ENCODE assay signal across 12 cellular contexts in the genomic region with DNA sequence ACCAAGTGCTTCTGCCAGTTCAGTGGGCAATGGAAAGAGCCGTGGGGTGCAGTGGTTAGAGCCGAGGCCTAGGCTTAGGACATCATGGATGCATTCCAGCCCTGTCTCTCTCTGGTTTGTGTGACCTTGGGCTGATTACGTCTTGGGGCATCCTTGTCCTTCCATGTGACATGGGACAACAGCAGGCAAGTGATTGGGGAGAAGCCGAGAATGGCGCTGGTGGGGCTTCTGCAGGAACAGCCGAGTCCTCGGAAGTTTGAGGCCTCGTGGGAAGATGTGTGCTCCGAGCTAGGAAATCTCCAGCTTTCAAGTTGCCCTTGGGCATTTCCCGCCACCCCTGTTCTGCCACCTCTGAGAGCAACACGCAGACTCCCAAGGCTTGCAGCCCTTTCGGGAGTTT. TPM values are rescaled to one million over a fixed set of nuclear protein-coding genes. Genes with fewer than 3 reads are reported as not detected.
DNase-seq lines count a peak whose midpoint lies in the region; ATAC-seq and TF ChIP-seq lines count a peak whose summit lies in the region.
"Had no signal": no experiment of that assay in that cellular context is flagged by ENCODE, and none has a peak within 500 bp of the region (broad histone marks: within the 10 kb centered on the region; RNA-seq: fewer than 3 reads in every experiment).

No MANE protein-coding gene starts in this region.

- peaks cover 17% of the 10 kb centered on the region for H3K79me2 ChIP-seq in neural cell (replicated peaks; ENCODE audit: insufficient read depth, low read length)

- no peak for ATAC-seq in WTC11
- no peak for ATAC-seq in gastroesophageal sphincter
- ATAC-seq in CD4-positive, alpha-beta T cell (ENCODE audit: poor library complexity): no peak
- ATAC-seq in HG03175 (IDR thresholded peaks at IDR 0.05; ENCODE audit: unreplicated experiment): no peak
- no peak for ATAC-seq in GM18909 (IDR thresholded peaks at IDR 0.05; ENCODE audit: poor library complexity, unreplicated experiment)
- ATAC-seq: HepG2 had no signal

- no peak for TF ChIP-seq POLR2A in gastroesophageal sphincter (IDR thresholded peaks at IDR 0.05)

- peaks cover 74% of the 10 kb centered on the region for H3K4me1 Mint-ChIP-seq in WTC11
- H3K4me1 Mint-ChIP-seq in CD4-positive, alpha-beta T cell (ENCODE audit: low read depth): peaks cover 35% of the 10 kb centered on the region

- TF ChIP-seq RAD21 in neural cell (conservative IDR thresholded peaks at IDR 0.05): no peak

- no peak overlapping the region for H3K4me3 ChIP-seq in gastroesophageal sphincter
- no peak overlapping the region for H3K4me3 ChIP-seq in neural cell (ENCODE audit: low read length)
- H3K4me3 ChIP-seq: MG63 had no signal

- no peak for TF ChIP-seq EP300 in gastroesophageal sphincter (IDR thresholded peaks at IDR 0.05)
- no peak for TF ChIP-seq EP300 in neural cell (conservative IDR thresholded peaks at IDR 0.05; ENCODE audit: poor library complexity, severe bottlenecking)

- H3K27me3 ChIP-seq in gastroesophageal sphincter (no peaks in the 10 kb centered on the region), neural cell (ENCODE audit: insufficient read depth, low read depth, low read length) (no peaks in the 10 kb centered on the region)
- H3K27me3 ChIP-seq in CD4-positive, alpha-beta T cell (ENCODE audit: control insufficient read depth, insufficient read depth, low read length): no peaks in the 10 kb centered on the region
- H3K27me3 ChIP-seq: BE2C, MG63 had no signal

- no peaks in the 10 kb centered on the region for H3K9me3 Mint-ChIP-seq in WTC11
- H3K9me3 Mint-ChIP-seq in CD4-positive, alpha-beta T cell: no peaks in the 10 kb centered on the region

- no peak overlapping the region for H3K4me2 ChIP-seq in neural cell (ENCODE audit: low read length)
- H3K4me2 ChIP-seq: KMS-11 had no signal

- no peak overlapping the region for H3K27ac Mint-ChIP-seq in WTC11
- H3K27ac Mint-ChIP-seq in CD4-positive, alpha-beta T cell: no peak overlapping the region

- no peaks in the 10 kb centered on the region for H3K9me2 ChIP-seq in neural cell (ENCODE audit: insufficient read depth, low read length)

- no peak overlapping the region for H3K9ac ChIP-seq in neural cell (ENCODE audit: low read length)
- H3K9ac ChIP-seq: KMS-11 had no signal

- POLR2A ChIA-PET in WTC11 (lab: Charles Lee): no interaction called here
- POLR2A ChIA-PET in CD4-positive, alpha-beta T cell (lab: Charles Lee): no interaction called here

- H2AFZ ChIP-seq in neural cell (ENCODE audit: low read depth, low read length): no peak overlapping the region

- 47 to 71% methylated on average over 3 to 6 of the region's 12 CpGs for WGBS in gastroesophageal sphincter (ENCODE audit: low coverage in 1 of 2), 2 donors

- H3K4me3 Mint-ChIP-seq in WTC11: no peak overlapping the region
- no peak overlapping the region for H3K4me3 Mint-ChIP-seq in CD4-positive, alpha-beta T cell

- peaks cover 14 to 92% (median 51%) of the 10 kb centered on the region in 3 donors for H3K4me1 ChIP-seq in gastroesophageal sphincter

- DNase-seq in WTC11 (ENCODE audit: low spot score) (peak; percentile 9), NCI-H2081 (lab: John Stamatoyannopoulos, UW) (no peak)
- DNase-seq in CD4-positive, alpha-beta T cell: no peak
- DNase-seq: BE2C, MG63, NCI-H1105 had no signal

- intact Hi-C loops in CD4-positive, alpha-beta T cell (cut with DNase I, micrococcal nuclease): no loop called here

- H4K20me1 ChIP-seq in neural cell (ENCODE audit: insufficient read depth): no peaks in the 10 kb centered on the region

- H3K9me3 ChIP-seq in gastroesophageal sphincter (no peaks in the 10 kb centered on the region), neural cell (ENCODE audit: low read length) (no peaks in the 10 kb centered on the region)
- H3K9me3 ChIP-seq in CD4-positive, alpha-beta T cell (ENCODE audit: control insufficient read depth, low read length): no peaks in the 10 kb centered on the region
- H3K9me3 ChIP-seq: BE2C, MG63 had no signal

- no peaks in the 10 kb centered on the region for H3F3A ChIP-seq in neural cell (ENCODE audit: insufficient read depth, low read length, poor library complexity, severe bottlenecking)

- peaks cover 5% of the 10 kb centered on the region for H3K27me3 Mint-ChIP-seq in WTC11 (ENCODE audit: low read depth)
- no peaks in the 10 kb centered on the region for H3K27me3 Mint-ChIP-seq in CD4-positive, alpha-beta T cell

- H3K27ac ChIP-seq in gastroesophageal sphincter (peak overlapping the region; percentile 54 to 86 (median 84)), neural cell (ENCODE audit: low read length) (peak overlapping the region; percentile 60)
- no peak overlapping the region for H3K27ac ChIP-seq in CD4-positive, alpha-beta T cell (ENCODE audit: low read depth, low read length)
- H3K27ac ChIP-seq: KMS-11 had no signal

- TF ChIP-seq CTCF in WTC11 (IDR thresholded peaks at IDR 0.05) (no peak), gastroesophageal sphincter (IDR thresholded peaks at IDR 0.05) (no peak), neural cell (IDR thresholded peaks at IDR 0.05; ENCODE audit: poor library complexity, severe bottlenecking) (no peak)
- no peak for TF ChIP-seq CTCF in CD4-positive, alpha-beta T cell (IDR thresholded peaks at IDR 0.05)

- CTCF ChIA-PET in WTC11 (lab: Charles Lee): no interaction called here
- CTCF ChIA-PET in CD4-positive, alpha-beta T cell (lab: Charles Lee): no interaction called here

- H3K36me3 ChIP-seq in gastroesophageal sphincter (no peaks in the 10 kb centered on the region), neural cell (ENCODE audit: insufficient read depth, low read length) (no peaks in the 10 kb centered on the region)
- H3K36me3 ChIP-seq: BE2C, MG63 had no signal

- H3K36me3 Mint-ChIP-seq in WTC11: peaks cover 4% of the 10 kb centered on the region
- H3K36me3 Mint-ChIP-seq in CD4-positive, alpha-beta T cell (ENCODE audit: low read depth): no peaks in the 10 kb centered on the region

TF ChIP-seq in WTC11, 78 proteins besides CTCF, POLR2A, EP300 and RAD21 (continues in another document):
- TF ChIP-seq HMGA2 (CRISPR knock-in tag; IDR thresholded peaks at IDR 0.05): no peak
- no peak for TF ChIP-seq SMAD4 (CRISPR knock-in tag; IDR thresholded peaks at IDR 0.05)
- TF ChIP-seq, protein P1, sequence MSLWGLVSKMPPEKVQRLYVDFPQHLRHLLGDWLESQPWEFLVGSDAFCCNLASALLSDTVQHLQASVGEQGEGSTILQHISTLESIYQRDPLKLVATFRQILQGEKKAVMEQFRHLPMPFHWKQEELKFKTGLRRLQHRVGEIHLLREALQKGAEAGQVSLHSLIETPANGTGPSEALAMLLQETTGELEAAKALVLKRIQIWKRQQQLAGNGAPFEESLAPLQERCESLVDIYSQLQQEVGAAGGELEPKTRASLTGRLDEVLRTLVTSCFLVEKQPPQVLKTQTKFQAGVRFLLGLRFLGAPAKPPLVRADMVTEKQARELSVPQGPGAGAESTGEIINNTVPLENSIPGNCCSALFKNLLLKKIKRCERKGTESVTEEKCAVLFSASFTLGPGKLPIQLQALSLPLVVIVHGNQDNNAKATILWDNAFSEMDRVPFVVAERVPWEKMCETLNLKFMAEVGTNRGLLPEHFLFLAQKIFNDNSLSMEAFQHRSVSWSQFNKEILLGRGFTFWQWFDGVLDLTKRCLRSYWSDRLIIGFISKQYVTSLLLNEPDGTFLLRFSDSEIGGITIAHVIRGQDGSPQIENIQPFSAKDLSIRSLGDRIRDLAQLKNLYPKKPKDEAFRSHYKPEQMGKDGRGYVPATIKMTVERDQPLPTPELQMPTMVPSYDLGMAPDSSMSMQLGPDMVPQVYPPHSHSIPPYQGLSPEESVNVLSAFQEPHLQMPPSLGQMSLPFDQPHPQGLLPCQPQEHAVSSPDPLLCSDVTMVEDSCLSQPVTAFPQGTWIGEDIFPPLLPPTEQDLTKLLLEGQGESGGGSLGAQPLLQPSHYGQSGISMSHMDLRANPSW (CRISPR knock-in tag; conservative IDR thresholded peaks at IDR 0.05; ENCODE audit: low read depth): no peak
- TF ChIP-seq TEAD4 (CRISPR knock-in tag; IDR thresholded peaks at IDR 0.05): no peak
- TF ChIP-seq FOXP1 (CRISPR knock-in tag; IDR thresholded peaks at IDR 0.05; ENCODE audit: borderline replicate concordance): no peak
- TF ChIP-seq ZNF263 (CRISPR knock-in tag; IDR thresholded peaks at IDR 0.05; ENCODE audit: low read depth): no peak
- TF ChIP-seq SOX15 (CRISPR knock-in tag; IDR thresholded peaks at IDR 0.05): no peak

TF ChIP-seq in neural cell, 6 proteins besides CTCF, POLR2A, EP300 and RAD21:
- TF ChIP-seq SMC3 (conservative IDR thresholded peaks at IDR 0.05; ENCODE audit: poor library complexity): no peak
- TF ChIP-seq POLR2AphosphoS5 (IDR thresholded peaks at IDR 0.05): no peak
- no peak for TF ChIP-seq MXI1 (conservative IDR thresholded peaks at IDR 0.05; ENCODE audit: poor library complexity, severe bottlenecking)

RNA-seq across cellular contexts. Expression of a gene that starts 16.6 kb away (rescaled TPM):
- 35.2 to 44.7 TPM (median 37.6 TPM) in 3 replicates for total RNA-seq in WTC11 (2021)
- total RNA-seq in gastroesophageal sphincter: 10 to 100 TPM; 31.1 to 74.6 (median 34.7) TPM
- polyA plus RNA-seq in neural cell: 8.4 and 9.4 TPM in 2 replicates
- 23.4 and 26.5 TPM in 2 replicates for polyA minus RNA-seq in neural cell
- total RNA-seq in CD4-positive, alpha-beta T cell: 10 to 100 TPM; 23.0 to 25.3 TPM
- total RNA-seq: HepG2 had no signal
- polyA plus RNA-seq: HepG2 had no signal
